In the genomic region with DNA sequence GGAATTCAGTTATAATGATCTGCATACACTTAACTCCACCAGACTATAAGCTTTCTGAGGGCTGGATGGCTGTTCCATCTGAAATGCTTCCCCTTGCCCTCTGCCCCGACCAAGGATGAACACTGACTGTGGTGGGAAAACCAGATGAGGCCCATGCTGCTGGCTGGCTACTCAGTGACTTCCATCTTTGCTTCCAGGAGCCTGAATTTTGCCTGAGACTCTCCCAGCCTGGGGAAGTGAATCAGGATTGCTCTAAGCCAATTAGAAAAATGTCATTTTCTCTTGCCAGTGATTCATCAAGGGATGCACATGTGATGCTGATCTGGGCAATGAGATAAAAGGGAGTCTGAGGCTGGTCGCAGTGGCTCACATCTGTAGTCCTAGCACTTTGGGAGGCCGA, we compare ENCODE assay signal across 12 cellular contexts. TPM values are rescaled to one million over a fixed set of nuclear protein-coding genes. Genes with fewer than 3 reads are reported as not detected.
DNase-seq lines count a peak whose midpoint lies in the region; ATAC-seq and TF ChIP-seq lines count a peak whose summit lies in the region.
"Had no signal": no experiment of that assay in that cellular context is flagged by ENCODE, and none has a peak within 500 bp of the region (broad histone marks: within the 10 kb centered on the region; RNA-seq: fewer than 3 reads in every experiment).

No MANE protein-coding gene starts in this region.

- no peaks in the 10 kb centered on the region for H3K27me3 Mint-ChIP-seq in natural killer cell (ENCODE audit: low read depth in 2 of 2)
- H3K27me3 Mint-ChIP-seq in H9 (ENCODE audit: low read depth), result peaks cover 44% of the 10 kb centered on the region
- H3K27me3 Mint-ChIP-seq: naive thymus-derived CD8-positive, alpha-beta T cell had no signal

- no peak overlapping the region for H3T11ph ChIP-seq in H9 (ENCODE audit: low read length)

- no peak overlapping the region for H3K14ac ChIP-seq in H9 (ENCODE audit: insufficient read depth, low read length)

- no peak overlapping the region for H4K5ac ChIP-seq in H9 (ENCODE audit: insufficient read length, low read depth, low read length)

- no peak overlapping the region for H2BK20ac ChIP-seq in H9 (ENCODE audit: low read depth, low read length, poor library complexity, severe bottlenecking)

- no peak for TF ChIP-seq RAD21 in SK-N-SH (IDR thresholded peaks at IDR 0.05; ENCODE audit: low read length)

- H3K9me3 Mint-ChIP-seq in natural killer cell (no peaks in the 10 kb centered on the region), H9 (no peaks in the 10 kb centered on the region; a peak in 2 of 5 replicates)
- H3K9me3 Mint-ChIP-seq: naive thymus-derived CD8-positive, alpha-beta T cell; stimulated activated effector memory CD8-positive, alpha-beta T cell treated with anti-CD3 and anti-CD28 coated beads, Interleukin-12 subunit alpha, Interleukin-12 subunit beta, amount 100 ng/mL, for 72 hours had no signal

- H2AK5ac ChIP-seq in H9 (ENCODE audit: insufficient read length, low read length), result no peak overlapping the region

- no peak overlapping the region for H4K8ac ChIP-seq in H9 (replicated peaks; ENCODE audit: insufficient read length, low read depth, low read length)

- H4K20me1 ChIP-seq in SK-N-SH (ENCODE audit: insufficient read depth) (peaks cover 16% of the 10 kb centered on the region), H9 (ENCODE audit: control insufficient read depth, insufficient read depth, insufficient read length) (no peaks in the 10 kb centered on the region)

- H3K36me3 Mint-ChIP-seq in natural killer cell, result no peaks in the 10 kb centered on the region
- peaks cover 0 to 13% (median 11%) of the 10 kb centered on the region in 3 experiments for H3K36me3 Mint-ChIP-seq in H9 (ENCODE audit: insufficient read depth in 1 of 3, low read depth in 3 of 3)

- peak overlapping the region; percentile 71 for H2AFZ ChIP-seq in SK-N-SH (ENCODE audit: low read depth)
- no peak overlapping the region for H2AFZ ChIP-seq in H9 (ENCODE audit: low read length)

- H3K23ac ChIP-seq in H9 (ENCODE audit: insufficient read length, low read depth, low read length), result no peak overlapping the region

- H3K27me3 ChIP-seq in SK-N-SH (ENCODE audit: insufficient read depth) (no peaks in the 10 kb centered on the region), brain microvascular endothelial cell (replicated peaks) (no peaks in the 10 kb centered on the region), H9 (ENCODE audit: insufficient read depth, low read length) (no peaks in the 10 kb centered on the region; the same call in 1 of the 2 replicates)

- H3K9me3 ChIP-seq in SK-N-SH, result no peaks in the 10 kb centered on the region
- no peaks in the 10 kb centered on the region for H3K9me3 ChIP-seq in H9 (ENCODE audit: control insufficient read depth, low read depth, low read length)

- no peak overlapping the region for H3K56ac ChIP-seq in H9 (ENCODE audit: insufficient read length, low read depth, low read length)

- 34% methylated on average over 3 of the region's 3 CpGs for WGBS in SK-N-SH (ENCODE audit: low lambda C conversion rate)
- no CpG with 5 or more reads among the region's 3 CpGs for WGBS in H9 (ENCODE audit: extremely low coverage, insufficient read length, low lambda C conversion rate)

- H3K27ac ChIP-seq in SK-N-SH (ENCODE audit: low read depth in 2 of 2, low read length in 1 of 2) (peak overlapping the region in 1 of 2 experiments; percentile 70; a peak in 2 of 4 replicates), brain microvascular endothelial cell (no peak overlapping the region), H9 (ENCODE audit: insufficient read length, low read depth, low read length) (no peak overlapping the region)
- H3K27ac ChIP-seq: 22Rv1 had no signal

- intact Hi-C loops in natural killer cell (cut with micrococcal nuclease), result no loop called here

- no peak overlapping the region for H2BK5ac ChIP-seq in H9 (ENCODE audit: insufficient read length, low read length)

- H3K4me3 Mint-ChIP-seq in natural killer cell (peak overlapping the region; percentile 71), H9 (no peak overlapping the region)
- H3K4me3 Mint-ChIP-seq: stimulated activated effector memory CD8-positive, alpha-beta T cell treated with anti-CD3 and anti-CD28 coated beads, Interleukin-12 subunit alpha, Interleukin-12 subunit beta, amount 100 ng/mL, for 72 hours had no signal

- H3K79me2 ChIP-seq in SK-N-SH (ENCODE audit: insufficient read depth) (peaks cover 35% of the 10 kb centered on the region), H9 (ENCODE audit: insufficient read depth, low read length) (no peaks in the 10 kb centered on the region)

- DNase-seq in SK-N-SH (peak; percentile 43), NCI-H82 (lab: John Stamatoyannopoulos, UW) (peak; percentile 98), brain microvascular endothelial cell (peak; percentile 58), natural killer cell (no peak), H9 (no peak)
- no peak for DNase-seq in stimulated activated CD4-positive, alpha-beta T cell treated with anti-CD3 and anti-CD28 coated beads, Interleukin-12 subunit alpha, Interleukin-12 subunit beta, amount 100 ng/mL, for 4 hours
- DNase-seq: naive thymus-derived CD8-positive, alpha-beta T cell; NCI-H146 had no signal

- peaks cover 4% of the 10 kb centered on the region for H3K79me1 ChIP-seq in H9 (ENCODE audit: insufficient read depth, low read depth, low read length, poor library complexity, severe bottlenecking)

- H2BK15ac ChIP-seq in H9 (ENCODE audit: low read depth, low read length), result no peak overlapping the region

- 0 out of 2 replicates have a peak overlapping the region, but pooled peaks have one; percentile 14 for H3K4me2 ChIP-seq in SK-N-SH
- H3K4me2 ChIP-seq in H9 (ENCODE audit: insufficient read depth, insufficient read length, low read length), result no peak overlapping the region

- H3K36me3 ChIP-seq in SK-N-SH (replicated peaks in 1 of 2; ENCODE audit: control insufficient read depth in 1 of 2, insufficient read depth in 2 of 2, low read length in 1 of 2) (no peaks in the 10 kb centered on the region), brain microvascular endothelial cell (replicated peaks) (no peaks in the 10 kb centered on the region)

- TF ChIP-seq EP300 in SK-N-SH (IDR thresholded peaks at IDR 0.05; ENCODE audit: borderline replicate concordance in 1 of 2, low read depth in 1 of 2, low read length in 1 of 2), result no peak

- H3K4me1 Mint-ChIP-seq in natural killer cell (peaks cover 45 to 46% of the 10 kb centered on the region in 2 donors), H9 (peaks cover 37 to 40% of the 10 kb centered on the region in 2 experiments)

- no peak overlapping the region for H3K4me3 ChIP-seq in SK-N-SH (ENCODE audit: low read depth in 2 of 2, low read length in 1 of 2)
- H3K4me3 ChIP-seq in brain microvascular endothelial cell (ENCODE audit: low read depth, low read length), result no peak overlapping the region

- no peak overlapping the region for H3K27ac Mint-ChIP-seq in natural killer cell
- H3K27ac Mint-ChIP-seq in H9, result no peak overlapping the region; a peak in 1 of 7 replicates

- peaks cover 26% of the 10 kb centered on the region for H3F3A ChIP-seq in SK-N-SH (replicated peaks; ENCODE audit: insufficient read depth)

- POLR2A ChIA-PET in SK-N-SH (lab: Yijun Ruan, JAX), result no interaction called here

- no peak overlapping the region for H2BK120ac ChIP-seq in H9 (ENCODE audit: low read depth, low read length, poor library complexity, severe bottlenecking)

- peaks cover 9% of the 10 kb centered on the region for H3K23me2 ChIP-seq in H9 (ENCODE audit: insufficient read length, low read depth, low read length, poor library complexity, severe bottlenecking)

- H3K18ac ChIP-seq in H9 (ENCODE audit: insufficient read length, low read depth, low read length), result no peak overlapping the region

- CTCF ChIA-PET in SK-N-SH (lab: Yijun Ruan, JAX), result interaction anchor here (0.8 to 1.0 kb wide), 3 partner anchors 13 to 134 kb away, joined by 3 read pairs; no protein-coding TSS in a partner anchor

- H3K4me1 ChIP-seq in SK-N-SH (ENCODE audit: control insufficient read depth in 1 of 2, insufficient read depth in 2 of 2, low read depth in 1 of 2, low read length in 1 of 2), result peaks cover 22 to 24% of the 10 kb centered on the region in 2 experiments
- H3K4me1 ChIP-seq in H9 (ENCODE audit: insufficient read depth, low read length), result 0 out of 2 replicates have a peak, but pooled peaks cover 2% of the 10 kb centered on the region

- no peak for TF ChIP-seq CTCF in SK-N-SH (IDR thresholded peaks at IDR 0.05)
- no peak for TF ChIP-seq CTCF in brain microvascular endothelial cell (IDR thresholded peaks at IDR 0.05; ENCODE audit: low read depth, low read length, missing control alignments)
- TF ChIP-seq CTCF in natural killer cell (IDR thresholded peaks at IDR 0.05), result no peak
- no peak for TF ChIP-seq CTCF in H9 (conservative IDR thresholded peaks at IDR 0.05)

- no peak overlapping the region for H3K9ac ChIP-seq in SK-N-SH
- no peak overlapping the region for H3K9ac ChIP-seq in H9 (ENCODE audit: extremely low read depth, insufficient read length, low read length)

- H4K91ac ChIP-seq in H9 (ENCODE audit: insufficient read length, low read depth, low read length), result no peak overlapping the region

- no peaks in the 10 kb centered on the region for H3K9me2 ChIP-seq in SK-N-SH

- H3K4ac ChIP-seq in H9 (ENCODE audit: low read depth, low read length), result no peak overlapping the region

- in situ Hi-C loops in brain microvascular endothelial cell (cut with HindIII; ENCODE audit: low pct_ligation_motif_present, low sequenced_read_pairs), result no loop called here

- no peak for ATAC-seq in SK-N-SH treated with all-trans-retinoic acid at 6 μM for 48 hours
- ATAC-seq in natural killer cell, result no peak
- ATAC-seq in HG02970 (IDR thresholded peaks at IDR 0.05; ENCODE audit: low FRiP score, unreplicated experiment), result no peak
- ATAC-seq: naive thymus-derived CD8-positive, alpha-beta T cell; stimulated activated effector memory CD8-positive, alpha-beta T cell treated with anti-CD3 and anti-CD28 coated beads, Interleukin-12 subunit alpha, Interleukin-12 subunit beta, amount 100 ng/mL, for 72 hours had no signal

- no peak overlapping the region for H2BK12ac ChIP-seq in H9 (ENCODE audit: insufficient read length, low read depth, low read length)

RNA-seq across cellular contexts. Expression of a gene that starts 1.7 kb away (rescaled TPM):
- polyA plus RNA-seq in SK-N-SH (2012; rRNA removed), result 40.5 and 51.4 TPM in 2 replicates
- 38.4 and 45.5 TPM in 2 replicates for polyA plus RNA-seq in SK-N-SH (2012; cell fraction: cytosol; rRNA removed)
- polyA plus RNA-seq in SK-N-SH (2012; cell fraction: nucleus; rRNA removed), result 27.1 and 33.1 TPM in 2 replicates
- 1 to 10 TPM; 8.5 to 9.2 (median 8.8) TPM for total RNA-seq in natural killer cell
- 37.5 and 40.1 TPM in 2 replicates for total RNA-seq in H9 (2021)

RNA-seq across cellular contexts. Expression of a gene that starts 4.4 kb away (rescaled TPM):
- polyA plus RNA-seq in SK-N-SH (2012; rRNA removed), result 11.4 and 17.2 TPM in 2 replicates
- 14.5 and 16.3 TPM in 2 replicates for polyA plus RNA-seq in SK-N-SH (2012; cell fraction: cytosol; rRNA removed)
- polyA plus RNA-seq in SK-N-SH (2012; cell fraction: nucleus; rRNA removed), result 15.2 and 23.4 TPM in 2 replicates
- total RNA-seq in natural killer cell, result 100 to 1,000 TPM; 351 to 394 (median 366) TPM
- 41.3 and 43.0 TPM in 2 replicates for total RNA-seq in H9 (2021)

RNA-seq across cellular contexts. Expression of a gene that starts 52.0 kb away (rescaled TPM):
- polyA plus RNA-seq in SK-N-SH (2012; rRNA removed), result 205 and 251 TPM in 2 replicates
- polyA plus RNA-seq in SK-N-SH (2012; cell fraction: cytosol; rRNA removed), result 34.5 and 41.4 TPM in 2 replicates
- polyA plus RNA-seq in SK-N-SH (2012; cell fraction: nucleus; rRNA removed), result 1,856 and 2,057 TPM in 2 replicates
- 10 to 100 TPM; 31.7 to 64.9 (median 48.1) TPM for total RNA-seq in natural killer cell
- 83.5 and 92.0 TPM in 2 replicates for total RNA-seq in H9 (2021)

Comparison
In these comparisons a context has a peak if more than half of its experiments do, and no peak if none do; other contexts are left out.
1. DNase-seq: peak in SK-N-SH (single experiment), NCI-H82 (single experiment) and brain microvascular endothelial cell (single experiment); none in natural killer cell (single experiment), H9 (single experiment) and stimulated activated CD4-positive, alpha-beta T cell treated with anti-CD3 and anti-CD28 coated beads, Interleukin-12 subunit alpha, Interleukin-12 subunit beta, amount 100 ng/mL, for 4 hours (single experiment).